ENCODE assay signal across 7 cellular contexts in genomic region chr7:97957962-97958452, GRCh38. TPM values are rescaled to one million over a fixed set of nuclear protein-coding genes. Genes with fewer than 3 reads are reported as not detected.
"Had no signal": no experiment of that assay in that cellular context is flagged by ENCODE, and none has a peak within 500 bp of the region (broad histone marks: within the 10 kb centered on the region; RNA-seq: fewer than 3 reads in every experiment).

No MANE protein-coding gene starts in this region.

RNA-seq across cellular contexts. Expression of gene OCM2, which starts 32.0 kb away (rescaled TPM):
- total RNA-seq: M059J, PC-3, Peyer's patch, Right ventricle myocardium inferior, RPMI7951, SJCRH30, SK-MEL-5 had no signal
